ENCODE assay signal across 9 cellular contexts in the genomic region with DNA sequence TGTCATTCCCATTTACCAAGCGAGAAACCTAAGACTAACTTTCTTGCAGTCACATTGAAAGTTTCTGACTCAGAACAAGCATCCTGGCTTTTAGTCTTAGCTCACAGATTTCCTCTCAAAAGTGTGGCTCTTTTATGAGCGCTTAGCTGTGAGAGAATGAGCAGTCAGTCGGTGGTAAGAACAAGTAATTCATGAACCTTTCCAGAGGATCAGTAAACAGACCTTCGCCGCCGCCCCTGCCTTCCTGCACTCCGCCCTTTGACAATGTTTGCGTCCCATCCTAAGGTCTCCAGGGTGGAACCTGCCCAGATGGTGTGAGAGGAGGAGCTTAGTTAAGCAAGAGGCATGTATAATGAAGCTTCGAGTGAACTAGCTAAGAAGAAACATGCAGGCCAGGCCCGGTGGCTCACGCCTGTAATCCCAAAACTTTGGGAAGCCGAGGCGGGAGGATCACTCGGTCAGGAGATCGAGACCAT.
DNase-seq lines count a peak whose midpoint lies in the region; ATAC-seq and TF ChIP-seq lines count a peak whose summit lies in the region.
"Had no signal": no experiment of that assay in that cellular context is flagged by ENCODE, and none has a peak within 500 bp of the region (broad histone marks: within the 10 kb centered on the region; RNA-seq: fewer than 3 reads in every experiment).

No MANE protein-coding gene starts in this region.

- WGBS in smooth muscle cell (ENCODE audit: low lambda C conversion rate), result 61% methylated on average over 15 of the region's 15 CpGs

- H3K4me1 ChIP-seq in colonic mucosa (no peaks in the 10 kb centered on the region), smooth muscle cell (ENCODE audit: low read depth) (no peaks in the 10 kb centered on the region)

- DNase-seq in colonic mucosa (peak; percentile 92), inferior parietal cortex (ENCODE audit: extremely low spot score) (no peak), smooth muscle cell (lab: John Stamatoyannopoulos, UW; ENCODE audit: unreplicated experiment) (no peak), SK-N-DZ (ENCODE audit: low spot score) (no peak)
- DNase-seq: central memory CD4-positive, alpha-beta T cell had no signal

- no peak overlapping the region for H3K4me2 ChIP-seq in smooth muscle cell

- H3K4me3 ChIP-seq in colonic mucosa (no peak overlapping the region), smooth muscle cell (no peak overlapping the region)

- H3K27me3 ChIP-seq in colonic mucosa (no peaks in the 10 kb centered on the region), smooth muscle cell (ENCODE audit: low read depth) (no peaks in the 10 kb centered on the region)

- H2AFZ ChIP-seq in smooth muscle cell (ENCODE audit: low read depth), result no peak overlapping the region

- ATAC-seq in GM19035 (IDR thresholded peaks at IDR 0.05; ENCODE audit: unreplicated experiment) (peak; percentile 81), HG03175 (IDR thresholded peaks at IDR 0.05; ENCODE audit: unreplicated experiment) (peak; percentile 79), HG03139 (IDR thresholded peaks at IDR 0.05; ENCODE audit: unreplicated experiment) (no peak)

- H3K79me2 ChIP-seq in smooth muscle cell (ENCODE audit: low read depth), result no peaks in the 10 kb centered on the region

- H3K36me3 ChIP-seq in colonic mucosa (no peaks in the 10 kb centered on the region), smooth muscle cell (ENCODE audit: low read depth) (no peaks in the 10 kb centered on the region)

- H3K27ac ChIP-seq in 22Rv1 (peak overlapping the region; percentile 76), colonic mucosa (peak overlapping the region; percentile 73), smooth muscle cell (ENCODE audit: low read depth) (no peak overlapping the region)

- TF ChIP-seq CTCF in 22Rv1 (IDR thresholded peaks at IDR 0.05) (no peak), colonic mucosa (IDR thresholded peaks at IDR 0.05) (no peak), smooth muscle cell (IDR thresholded peaks at IDR 0.05; ENCODE audit: borderline replicate concordance, insufficient read depth, poor library complexity, severe bottlenecking) (no peak)

- no peaks in the 10 kb centered on the region for H4K20me1 ChIP-seq in smooth muscle cell (ENCODE audit: low read depth)

- intact Hi-C loops in colonic mucosa (cut with DNase I), result no loop called here

- H3K9ac ChIP-seq in colonic mucosa (ENCODE audit: low read depth in 2 of 2, low read length in 2 of 2), result peak overlapping the region in 1 of 2 donors; percentile 51
- H3K9ac ChIP-seq in smooth muscle cell (ENCODE audit: low read depth), result no peak overlapping the region

- no peaks in the 10 kb centered on the region for H3K9me3 ChIP-seq in colonic mucosa
- no peaks in the 10 kb centered on the region for H3K9me3 ChIP-seq in smooth muscle cell (replicated peaks; ENCODE audit: low read depth)

- H3F3A ChIP-seq in smooth muscle cell (ENCODE audit: low read depth), result no peaks in the 10 kb centered on the region
